ENCODE assay signal across 15 cellular contexts in genomic region chr1:56133517-56134472, GRCh38.
DNase-seq lines count a peak whose midpoint lies in the region; ATAC-seq and TF ChIP-seq lines count a peak whose summit lies in the region.
"Had no signal": no experiment of that assay in that cellular context is flagged by ENCODE, and none has a peak within 500 bp of the region (broad histone marks: within the 10 kb centered on the region; RNA-seq: fewer than 3 reads in every experiment).

No MANE protein-coding gene starts in this region.

- no peak for DNase-seq in memory B cell (ENCODE audit: low spot score in 2 of 2)
- no peak for DNase-seq in upper lobe of left lung
- no peak for DNase-seq in stimulated activated CD4-positive, alpha-beta T cell treated with anti-CD3 and anti-CD28 coated beads, Interleukin-4, amount 100 ng/mL, for 4 hours
- DNase-seq in NCI-H2171 (lab: John Stamatoyannopoulos, UW), result no peak
- DNase-seq: activated T-cell treated with anti-CD3 and anti-CD28 coated beads, Interleukin-2, amount 50 U/mL, for 4 hours; anterior cingulate cortex; Caco-2; KG1; kidney; naive thymus-derived CD8-positive, alpha-beta T cell; NCI-H1694 treated with DMSO at 0.1 percent for 48 hours; testis had no signal

- H3K27me3 Mint-ChIP-seq in memory B cell, result peaks cover 2% of the 10 kb centered on the region
- H3K27me3 Mint-ChIP-seq: naive thymus-derived CD8-positive, alpha-beta T cell had no signal

- no peaks in the 10 kb centered on the region for H3K9me3 Mint-ChIP-seq in memory B cell
- H3K9me3 Mint-ChIP-seq: activated T-cell treated with anti-CD3 and anti-CD28 coated beads, Interleukin-2, amount 50 U/mL, for 4 hours had no signal

- no peaks in the 10 kb centered on the region for H3K27me3 ChIP-seq in upper lobe of left lung
- H3K27me3 ChIP-seq: testis had no signal

- no peaks in the 10 kb centered on the region for H3K36me3 ChIP-seq in upper lobe of left lung

- H3K9me3 ChIP-seq in upper lobe of left lung, result no peaks in the 10 kb centered on the region
- H3K9me3 ChIP-seq: Caco-2, testis had no signal

- no peak overlapping the region for H3K4me3 Mint-ChIP-seq in memory B cell
- H3K4me3 Mint-ChIP-seq: activated T-cell treated with anti-CD3 and anti-CD28 coated beads, Interleukin-2, amount 50 U/mL, for 4 hours; naive thymus-derived CD8-positive, alpha-beta T cell had no signal

- no peak overlapping the region for H3K4me3 ChIP-seq in upper lobe of left lung
- H3K4me3 ChIP-seq: testis had no signal

- no peaks in the 10 kb centered on the region for H3K36me3 Mint-ChIP-seq in memory B cell
- H3K36me3 Mint-ChIP-seq: naive thymus-derived CD8-positive, alpha-beta T cell had no signal

- no peak overlapping the region for H3K27ac ChIP-seq in upper lobe of left lung
- H3K27ac ChIP-seq: testis had no signal

- peaks cover 24% of the 10 kb centered on the region for H3K4me1 Mint-ChIP-seq in memory B cell

- ATAC-seq in GM18867 (IDR thresholded peaks at IDR 0.05; ENCODE audit: unreplicated experiment) (peak; percentile 55), GM21447 (IDR thresholded peaks at IDR 0.05; ENCODE audit: unreplicated experiment) (peak; percentile 59), HG03432 (IDR thresholded peaks at IDR 0.05; ENCODE audit: unreplicated experiment) (peak; percentile 62), memory B cell (ENCODE audit: low read depth) (peak; percentile 65), upper lobe of left lung (ENCODE audit: low FRiP score in 2 of 2) (no peak)
- ATAC-seq: activated T-cell treated with anti-CD3 and anti-CD28 coated beads, Interleukin-2, amount 50 U/mL, for 4 hours; naive thymus-derived CD8-positive, alpha-beta T cell had no signal

- TF ChIP-seq CTCF in upper lobe of left lung (IDR thresholded peaks at IDR 0.05), result no peak

- no peak overlapping the region for H3K27ac Mint-ChIP-seq in memory B cell
- H3K27ac Mint-ChIP-seq: naive thymus-derived CD8-positive, alpha-beta T cell had no signal

- no peak for TF ChIP-seq POLR2A in upper lobe of left lung (IDR thresholded peaks at IDR 0.05)

- H3K4me1 ChIP-seq in upper lobe of left lung, result peaks cover 0 to 10% (median 2%) of the 10 kb centered on the region in 4 donors
- H3K4me1 ChIP-seq: Caco-2 had no signal

- 74 to 80% methylated on average over 7 of the region's 7 CpGs for WGBS in upper lobe of left lung, 2 donors

- TF ChIP-seq EP300 in upper lobe of left lung (IDR thresholded peaks at IDR 0.05), result no peak

Comparison
In these comparisons a context has a peak if more than half of its experiments do, and no peak if none do; other contexts are left out.
1. ATAC-seq: peak in GM18867 (single experiment), GM21447 (single experiment), HG03432 (single experiment) and memory B cell (single experiment); none in upper lobe of left lung (0 of 2).